Comparison of ENCODE assay signal across 14 cellular contexts in the genomic region with DNA sequence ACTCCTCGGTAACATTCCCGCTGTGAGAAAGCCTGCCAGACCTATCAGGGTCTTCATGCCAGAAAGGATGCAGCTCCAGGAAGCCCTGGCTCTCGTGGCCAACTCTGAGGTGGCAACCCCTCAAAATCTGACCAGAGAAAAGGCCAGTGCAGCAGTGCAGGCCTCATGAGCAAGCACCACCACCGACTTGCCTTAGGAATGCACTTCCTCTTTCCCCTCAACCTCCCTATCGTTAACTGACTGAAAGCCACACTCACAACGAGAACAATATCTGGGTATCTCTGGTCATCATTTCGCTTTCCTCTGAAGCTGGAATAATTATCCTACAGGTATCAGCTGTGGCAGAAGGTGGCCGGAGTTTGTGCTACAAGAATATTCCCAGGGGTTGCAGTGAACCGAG.
DNase-seq lines count a peak whose midpoint lies in the region; ATAC-seq lines count a peak whose summit lies in the region.
"Had no signal": no experiment of that assay in that cellular context is flagged by ENCODE, and none has a peak within 500 bp of the region (broad histone marks: within the 10 kb centered on the region; RNA-seq: fewer than 3 reads in every experiment).

No MANE protein-coding gene starts in this region.

- ATAC-seq in left lobe of liver (no peak), HG03460 (IDR thresholded peaks at IDR 0.05; ENCODE audit: unreplicated experiment) (no peak)

- in situ Hi-C loops in KBM-7 (cut with MboI; ENCODE audit: low pct_unique_long_range_greater_than_20kb, low sequenced_read_pairs): no loop called here

- peak; percentile 57 to 62 for DNase-seq in AML-193 (lab: John Stamatoyannopoulos, UW)
- peak; percentile 65 for DNase-seq in KBM-7
- DNase-seq in MV-4-11 (lab: John Stamatoyannopoulos, UW): peak; percentile 24
- DNase-seq in UCSD-AML1 (lab: John Stamatoyannopoulos, UW; ENCODE audit: unreplicated experiment): peak; percentile 30
- no peak for DNase-seq in activated CD4-positive, CD25-positive, alpha-beta regulatory T cell treated with anti-CD3 and anti-CD28 coated beads, Interleukin-2, amount 50 U/mL, for 72 hours
- no peak for DNase-seq in NAMALWA (ENCODE audit: low spot score)
- no peak for DNase-seq in left lobe of liver (ENCODE audit: low spot score)
- DNase-seq: ACHN; C1 segment of cervical spinal cord; CD4-positive, alpha-beta memory T cell; DMS79 treated with DMSO at 0.1 percent for 48 hours; EL; H7 had no signal

Comparison
In these comparisons a context has a peak if more than half of its experiments do, and no peak if none do; other contexts are left out.
1. DNase-seq: peak in AML-193 (2 of 2), KBM-7 (single experiment), MV-4-11 (single experiment) and UCSD-AML1 (single experiment); none in activated CD4-positive, CD25-positive, alpha-beta regulatory T cell treated with anti-CD3 and anti-CD28 coated beads, Interleukin-2, amount 50 U/mL, for 72 hours (single experiment), NAMALWA (single experiment) and left lobe of liver (single experiment).